Comparison of ENCODE assay signal across 22 cellular contexts in the genomic region with DNA sequence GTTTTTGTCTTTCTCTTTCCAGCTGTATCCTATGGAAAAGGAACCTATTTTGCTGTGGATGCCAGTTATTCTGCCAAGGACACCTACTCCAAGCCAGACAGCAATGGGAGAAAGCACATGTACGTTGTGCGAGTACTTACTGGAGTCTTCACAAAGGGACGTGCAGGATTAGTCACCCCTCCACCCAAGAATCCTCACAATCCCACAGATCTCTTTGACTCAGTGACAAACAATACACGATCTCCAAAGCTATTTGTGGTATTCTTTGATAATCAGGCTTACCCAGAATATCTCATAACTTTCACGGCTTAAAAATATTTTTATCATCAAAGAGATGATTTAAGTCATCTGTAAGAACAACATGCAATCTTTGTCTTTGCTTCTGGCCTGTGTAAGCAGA. TPM values are rescaled to one million over a fixed set of nuclear protein-coding genes. Genes with fewer than 3 reads are reported as not detected.
A peak's percentile ranks its signal among the peaks of the same experiment; 100 is the strongest.
DNase-seq lines count a peak whose midpoint lies in the region; ATAC-seq and TF ChIP-seq lines count a peak whose summit lies in the region.
"Had no signal": no experiment of that assay in that cellular context is flagged by ENCODE, and none has a peak within 500 bp of the region (broad histone marks: within the 10 kb centered on the region; RNA-seq: fewer than 3 reads in every experiment).

No MANE protein-coding gene starts in this region.

- H3K4me1 ChIP-seq in IMR-90 (ENCODE audit: control insufficient read depth, insufficient read depth, low read length) (no peaks in the 10 kb centered on the region; the same call in 1 of the 2 replicates), mammary epithelial cell (ENCODE audit: insufficient read depth, low read length) (peaks cover 19% of the 10 kb centered on the region), A673 (ENCODE audit: insufficient read depth, low read length, poor library complexity, severe bottlenecking) (no peaks in the 10 kb centered on the region)
- H3K4me1 ChIP-seq: adrenal gland, esophagus muscularis mucosa, HAP-1 had no signal

- H3K4me3 ChIP-seq in IMR-90 (ENCODE audit: insufficient read depth, low read depth, low read length): no peak overlapping the region
- H3K4me3 ChIP-seq in mammary epithelial cell (replicated peaks in 1 of 3; ENCODE audit: insufficient read depth in 1 of 3, low read depth in 2 of 3, low read length in 3 of 3): no peak overlapping the region
- H3K4me3 ChIP-seq in A673 (ENCODE audit: low read depth, low read length, poor library complexity, severe bottlenecking): no peak overlapping the region
- H3K4me3 ChIP-seq: adrenal gland, esophagus muscularis mucosa, HAP-1, K562 had no signal

- H4K20me1 ChIP-seq in IMR-90 (ENCODE audit: insufficient read depth, low read length) (no peaks in the 10 kb centered on the region), mammary epithelial cell (ENCODE audit: insufficient read depth, low read length) (no peaks in the 10 kb centered on the region)

- H3K9ac ChIP-seq in IMR-90 (ENCODE audit: low read depth, low read length) (no peak overlapping the region), mammary epithelial cell (ENCODE audit: insufficient read depth, low read length) (no peak overlapping the region)

- H3K23ac ChIP-seq in IMR-90 (ENCODE audit: low read depth, low read length): no peak overlapping the region

- no peak overlapping the region for H3K14ac ChIP-seq in IMR-90 (replicated peaks; ENCODE audit: low read depth, low read length)

- BruUV-seq in IMR-90 (replicated peaks; lab: Mats Ljungman, UMichigan): no TSS peak
- BruUV-seq in mammary epithelial cell (replicated peaks; lab: Mats Ljungman, UMichigan): no TSS peak
- BruUV-seq in A673 (replicated peaks; lab: Mats Ljungman, UMichigan): no TSS peak

- TF ChIP-seq RAD21 in IMR-90 (IDR thresholded peaks at IDR 0.05; ENCODE audit: low read length): no peak

- H3K79me1 ChIP-seq in IMR-90 (ENCODE audit: low read depth in 1 of 2, low read length in 2 of 2): no peaks in the 10 kb centered on the region

- no peaks in the 10 kb centered on the region for H3K36me3 ChIP-seq in IMR-90 (ENCODE audit: control insufficient read depth, insufficient read depth, low read length)
- H3K36me3 ChIP-seq in mammary epithelial cell (ENCODE audit: insufficient read depth, low read length): no peaks in the 10 kb centered on the region
- no peaks in the 10 kb centered on the region for H3K36me3 ChIP-seq in A673 (ENCODE audit: insufficient read depth, low read length, poor library complexity, severe bottlenecking)
- H3K36me3 ChIP-seq: adrenal gland, esophagus muscularis mucosa, HAP-1 had no signal

- no peak overlapping the region for H3K4me3 Mint-ChIP-seq in stimulated activated memory B cell treated with anti-CD40 and anti-IgM and Interleukin-4, amounts not matched to agents 10 μg/mL and 1 μg/mL and 100 μg/mL, for 72 hours
- H3K4me3 Mint-ChIP-seq: activated CD4-positive, alpha-beta T cell treated with anti-CD3 and anti-CD28 coated beads, Interleukin-2, amount 10 ng/mL, durations not matched to agents 7 days and 5 days had no signal

- 67% methylated on average over 1 of the region's 5 CpGs; no CpG with 5 or more reads in 1 of the 2 experiments for WGBS in IMR-90 (ENCODE audit: extremely low coverage in 2 of 2, insufficient read length in 1 of 2), 2 experiments
- WGBS in mammary epithelial cell (ENCODE audit: low coverage, missing lambda C conversion rate): 17% methylated on average over 5 of the region's 5 CpGs

- H2AK5ac ChIP-seq in IMR-90 (ENCODE audit: low read depth, low read length): no peak overlapping the region

- H3K9me1 ChIP-seq in IMR-90 (ENCODE audit: insufficient read depth, low read length): no peaks in the 10 kb centered on the region

- no peaks in the 10 kb centered on the region for H3K9me3 Mint-ChIP-seq in stimulated activated memory B cell treated with anti-CD40 and anti-IgM and Interleukin-4, amounts not matched to agents 10 μg/mL and 1 μg/mL and 100 μg/mL, for 72 hours

- H2BK120ac ChIP-seq in IMR-90 (ENCODE audit: low read depth, low read length): no peak overlapping the region

- DNase-seq in EH (ENCODE audit: low read depth) (peak; percentile 51), IMR-90 (peak; percentile 41), mammary epithelial cell (peak; percentile 50), middle frontal gyrus (ENCODE audit: extremely low spot score, low spot score) (peak; percentile 9), left colon (no peak), A673 (ENCODE audit: low spot score) (no peak)
- DNase-seq: activated CD4-positive, alpha-beta T cell treated with anti-CD3 and anti-CD28 coated beads, Interleukin-2, amount 10 ng/mL, durations not matched to agents 7 days and 5 days; activated gamma-delta T cell; adrenal gland; AML-193; DND-41; MV-4-11; NCI-H2029; NCI-H510A; occipital lobe; right cardiac atrium; stimulated activated CD4-positive, alpha-beta T cell treated with anti-CD3 and anti-CD28 coated beads, Interleukin-15, amount 100 ng/mL, for 24 hours had no signal

- H3K9me3 ChIP-seq in IMR-90 (ENCODE audit: control insufficient read depth, insufficient read depth, low read length) (no peaks in the 10 kb centered on the region), mammary epithelial cell (replicated peaks; ENCODE audit: insufficient read depth, low read length) (no peaks in the 10 kb centered on the region), A673 (ENCODE audit: low read depth, low read length, poor library complexity, severe bottlenecking) (no peaks in the 10 kb centered on the region)
- H3K9me3 ChIP-seq: adrenal gland, esophagus muscularis mucosa, HAP-1 had no signal

- POLR2A ChIA-PET in IMR-90 (lab: Charles Lee; ENCODE audit: unreplicated experiment): no interaction called here
- POLR2A ChIA-PET in A673 (lab: Charles Lee; ENCODE audit: low non-redundant PET): no interaction called here

- no peak overlapping the region for H4K5ac ChIP-seq in IMR-90 (ENCODE audit: low read depth, low read length)

- no peak overlapping the region for H2BK15ac ChIP-seq in IMR-90 (ENCODE audit: low read depth, low read length)

- H3K4me1 Mint-ChIP-seq in stimulated activated memory B cell treated with anti-CD40 and anti-IgM and Interleukin-4, amounts not matched to agents 10 μg/mL and 1 μg/mL and 100 μg/mL, for 72 hours: peaks cover 7% of the 10 kb centered on the region
- H3K4me1 Mint-ChIP-seq: activated CD4-positive, alpha-beta T cell treated with anti-CD3 and anti-CD28 coated beads, Interleukin-2, amount 10 ng/mL, durations not matched to agents 7 days and 5 days had no signal

- H3K18ac ChIP-seq in IMR-90 (ENCODE audit: low read depth, low read length): no peak overlapping the region

- no peak for TF ChIP-seq POLR2A in IMR-90 (IDR thresholded peaks at IDR 0.05; ENCODE audit: low read depth, low read length)

- H3K27me3 Mint-ChIP-seq in stimulated activated memory B cell treated with anti-CD40 and anti-IgM and Interleukin-4, amounts not matched to agents 10 μg/mL and 1 μg/mL and 100 μg/mL, for 72 hours: no peaks in the 10 kb centered on the region
- H3K27me3 Mint-ChIP-seq: activated CD4-positive, alpha-beta T cell treated with anti-CD3 and anti-CD28 coated beads, Interleukin-2, amount 10 ng/mL, durations not matched to agents 7 days and 5 days had no signal

- in situ Hi-C loops in IMR-90 (cut with MboI; ENCODE audit: low sequenced_read_pairs) (no loop called here), mammary epithelial cell (cut with MboI; ENCODE audit: low sequenced_read_pairs in 2 of 2) (no loop called here)

- ATAC-seq in IMR-90 (ENCODE audit: low read depth) (peak; percentile 21; the same call in 1 of the 2 replicates), GM19351 (IDR thresholded peaks at IDR 0.05; ENCODE audit: unreplicated experiment) (no peak), left colon (no peak)
- ATAC-seq in stimulated activated memory B cell treated with anti-CD40 and anti-IgM and Interleukin-4, amounts not matched to agents 10 μg/mL and 1 μg/mL and 100 μg/mL, for 72 hours: no peak
- ATAC-seq: K562, right cardiac atrium had no signal

- no peak overlapping the region for H2BK20ac ChIP-seq in IMR-90 (ENCODE audit: low read depth, low read length)

- no peak overlapping the region for H4K91ac ChIP-seq in IMR-90 (ENCODE audit: insufficient read depth, low read depth, low read length)

- CTCF ChIA-PET in IMR-90 (lab: Yijun Ruan, JAX): interaction anchor here (0.5 to 2.0 kb wide), 3 partner anchors 11 to 726 kb away, joined by 3 to 4 read pairs (median 3); no protein-coding TSS in a partner anchor
- CTCF ChIA-PET in mammary epithelial cell (lab: Charles Lee; ENCODE audit: low non-redundant PET): no interaction called here
- CTCF ChIA-PET in A673 (lab: Charles Lee): no interaction called here

- H3K4me2 ChIP-seq in IMR-90 (ENCODE audit: low read depth, low read length) (no peak overlapping the region), mammary epithelial cell (ENCODE audit: insufficient read depth, low read depth, low read length) (peak overlapping the region; percentile 40)

- dilution Hi-C loops in IMR-90 (cut with HindIII; ENCODE audit: low sequenced_read_pairs, unreplicated experiment) (no loop called here), mammary epithelial cell (cut with HindIII; ENCODE audit: low sequenced_read_pairs) (loop anchor here (5.0 kb wide), 1 partner anchor 63 kb away; no protein-coding TSS in a partner anchor)

- H3K27ac Mint-ChIP-seq in stimulated activated memory B cell treated with anti-CD40 and anti-IgM and Interleukin-4, amounts not matched to agents 10 μg/mL and 1 μg/mL and 100 μg/mL, for 72 hours: no peak overlapping the region
- H3K27ac Mint-ChIP-seq: activated CD4-positive, alpha-beta T cell treated with anti-CD3 and anti-CD28 coated beads, Interleukin-2, amount 10 ng/mL, durations not matched to agents 7 days and 5 days had no signal

- H4K8ac ChIP-seq in IMR-90 (ENCODE audit: low read depth in 2 of 2, low read length in 2 of 2): no peak overlapping the region

- no peak for TF ChIP-seq CTCF in IMR-90 (conservative IDR thresholded peaks at IDR 0.05; ENCODE audit: low read depth, low read length)
- TF ChIP-seq CTCF in mammary epithelial cell (conservative IDR thresholded peaks at IDR 0.05 in 1 of 2, IDR thresholded peaks at IDR 0.05 in 1 of 2; ENCODE audit: extremely low read depth in 1 of 2, insufficient read depth in 1 of 2, low read depth in 1 of 2, low read length in 2 of 2): no peak
- no peak for TF ChIP-seq CTCF in A673 (conservative IDR thresholded peaks at IDR 0.05; ENCODE audit: low read depth, low read length)

- no peaks in the 10 kb centered on the region for H3K79me2 ChIP-seq in mammary epithelial cell (ENCODE audit: insufficient read depth, low read length)

- no peak overlapping the region for H3K4ac ChIP-seq in IMR-90 (ENCODE audit: low read depth, low read length)

- intact Hi-C loops in IMR-90 (cut with micrococcal nuclease) (no loop called here), mammary epithelial cell (cut with micrococcal nuclease) (no loop called here), left colon (cut with DNase I, micrococcal nuclease) (no loop called here), A673 (cut with micrococcal nuclease; ENCODE audit: unreplicated experiment) (no loop called here)

- H3K56ac ChIP-seq in IMR-90 (ENCODE audit: extremely low read depth, insufficient read depth, low read length): no peak overlapping the region

- H3K27ac ChIP-seq in IMR-90 (ENCODE audit: insufficient read depth, low read length) (no peak overlapping the region), mammary epithelial cell (ENCODE audit: insufficient read depth, low read depth, low read length) (peak overlapping the region; percentile 4), A673 (ENCODE audit: low read depth, low read length, poor library complexity, severe bottlenecking) (no peak overlapping the region)
- H3K27ac ChIP-seq: adrenal gland, esophagus muscularis mucosa had no signal

- no peak overlapping the region for H2AFZ ChIP-seq in IMR-90 (replicated peaks; ENCODE audit: low read length, poor library complexity)
- no peak overlapping the region for H2AFZ ChIP-seq in mammary epithelial cell (ENCODE audit: low read depth, low read length)

- H2AK9ac ChIP-seq in IMR-90 (replicated peaks; ENCODE audit: low read depth, low read length, poor library complexity): no peak overlapping the region

- H2BK5ac ChIP-seq in IMR-90 (ENCODE audit: low read depth, low read length, poor library complexity, severe bottlenecking): no peak overlapping the region

- peaks cover 59% of the 10 kb centered on the region for H3K36me3 Mint-ChIP-seq in stimulated activated memory B cell treated with anti-CD40 and anti-IgM and Interleukin-4, amounts not matched to agents 10 μg/mL and 1 μg/mL and 100 μg/mL, for 72 hours

- peaks cover 39% of the 10 kb centered on the region for H3K27me3 ChIP-seq in IMR-90 (ENCODE audit: control insufficient read depth, insufficient read depth, low read length)
- no peaks in the 10 kb centered on the region for H3K27me3 ChIP-seq in mammary epithelial cell (ENCODE audit: insufficient read depth, low read length)
- peaks cover 23% of the 10 kb centered on the region for H3K27me3 ChIP-seq in A673 (replicated peaks; ENCODE audit: insufficient read depth, low read depth, low read length, poor library complexity)
- H3K27me3 ChIP-seq: adrenal gland, esophagus muscularis mucosa had no signal

RNA-seq across cellular contexts. Expression of a gene that starts 44.9 kb away (rescaled TPM):
- total RNA-seq in IMR-90 (2012; rRNA removed) (23.1 and 28.6 TPM in 2 replicates), mammary epithelial cell (10 to 100 TPM; 14.6 to 18.8 TPM), left colon (10 to 100 TPM; 30.3 to 49.7 TPM), A673 (2021) (22.8 and 25.9 TPM in 2 replicates)
- polyA plus RNA-seq in IMR-90 (2012; rRNA removed) (6.9 and 9.3 TPM in 2 replicates), mammary epithelial cell (7.1 TPM)
- polyA plus RNA-seq in IMR-90 (2012; cell fraction: cytosol; rRNA removed): 2.6 and 3.1 TPM in 2 replicates
- 9.3 and 38.5 TPM in 2 replicates for polyA plus RNA-seq in IMR-90 (2012; cell fraction: nucleus; rRNA removed; ENCODE audit: low replicate concordance)
- 18.0 TPM for polyA minus RNA-seq in mammary epithelial cell

RNA-seq across cellular contexts. Expression of a gene that starts 58.3 kb away (rescaled TPM):
- not detected in 2 replicates for total RNA-seq in IMR-90 (2012; rRNA removed)
- 0.03 and 0.10 TPM in 2 replicates for polyA plus RNA-seq in IMR-90 (2012; rRNA removed)
- polyA plus RNA-seq in IMR-90 (2012; cell fraction: cytosol; rRNA removed): 0.03 TPM in 1 of 2 replicates, not detected in the other
- polyA plus RNA-seq in IMR-90 (2012; cell fraction: nucleus; rRNA removed; ENCODE audit: low replicate concordance): 0.08 and 0.57 TPM in 2 replicates
- total RNA-seq in mammary epithelial cell: not detected
- polyA plus RNA-seq in mammary epithelial cell: 0.06 TPM
- not detected for polyA minus RNA-seq in mammary epithelial cell
- 1 to 10 TPM in 1 of 2 donors, under 1 TPM in 1; 0.70 to 1.4 TPM for total RNA-seq in left colon
- not detected in 2 replicates for total RNA-seq in A673 (2021)
- total RNA-seq: occipital lobe had no signal

Comparison
In these comparisons a context has a peak if more than half of its experiments do, and no peak if none do; other contexts are left out.
1. DNase-seq: peak in EH (single experiment), IMR-90 (single experiment), mammary epithelial cell (single experiment) and middle frontal gyrus (single experiment); none in left colon (0 of 2) and A673 (single experiment).